21 cellular contexts compared by ENCODE assay signal in the genomic region with DNA sequence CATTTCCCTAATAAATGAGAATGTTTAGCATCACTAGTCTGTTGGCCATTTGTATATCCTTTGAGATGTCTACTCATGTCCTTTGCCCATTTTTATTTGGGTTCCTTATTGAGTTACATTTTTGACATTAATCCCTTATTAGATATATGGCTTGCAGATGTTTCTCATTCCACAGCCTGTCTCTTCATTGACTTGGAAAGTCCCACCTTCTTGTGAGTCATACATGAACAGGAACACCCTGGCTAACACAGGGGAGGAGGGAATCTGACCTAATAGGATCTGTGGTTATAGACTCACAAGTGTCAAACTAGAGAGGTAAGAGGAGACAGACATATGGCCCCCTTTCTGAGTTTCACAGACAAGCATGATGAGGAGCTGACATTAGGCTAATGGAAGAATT. TPM values are rescaled to one million over a fixed set of nuclear protein-coding genes. Genes with fewer than 3 reads are reported as not detected.
DNase-seq lines count a peak whose midpoint lies in the region; ATAC-seq and TF ChIP-seq lines count a peak whose summit lies in the region.
"Had no signal": no experiment of that assay in that cellular context is flagged by ENCODE, and none has a peak within 500 bp of the region (broad histone marks: within the 10 kb centered on the region; RNA-seq: fewer than 3 reads in every experiment).

No MANE protein-coding gene starts in this region.

- no peak overlapping the region for H3K27ac Mint-ChIP-seq in Calu3 (ENCODE audit: unreplicated experiment)
- H3K27ac Mint-ChIP-seq in activated T-helper 17 cell treated with anti-CD3 and anti-CD28 coated beads, Interleukin-2, amount 50 U/mL, for 72 hours: no peak overlapping the region
- no peak overlapping the region for H3K27ac Mint-ChIP-seq in stimulated activated naive B cell treated with anti-CD40 and anti-IgM and Interleukin-4, amounts not matched to agents 10 μg/mL and 1 μg/mL and 100 μg/mL, for 72 hours
- H3K27ac Mint-ChIP-seq: naive B cell, progenitor cell of endocrine pancreas, T-cell, WTC11 had no signal

- no peak for TF ChIP-seq POLR2A in IMR-90 (IDR thresholded peaks at IDR 0.05; ENCODE audit: low read depth, low read length)
- TF ChIP-seq POLR2A in erythroblast (IDR thresholded peaks at IDR 0.05; ENCODE audit: low read length): no peak

- H3K9me1 ChIP-seq in IMR-90 (ENCODE audit: insufficient read depth, low read length): no peaks in the 10 kb centered on the region

- intact Hi-C loops in Calu3 (cut with micrococcal nuclease; ENCODE audit: unreplicated experiment) (no loop called here), IMR-90 (cut with micrococcal nuclease) (no loop called here), left colon (cut with DNase I, micrococcal nuclease) (no loop called here)

- ATAC-seq in IMR-90 (ENCODE audit: low read depth): peak; percentile 32; the same call in 1 of the 2 replicates
- no peak for ATAC-seq in activated T-helper 17 cell treated with anti-CD3 and anti-CD28 coated beads, Interleukin-2, amount 50 U/mL, for 72 hours (replicated peaks)
- ATAC-seq in stimulated activated naive B cell treated with anti-CD40 and anti-IgM and Interleukin-4, amounts not matched to agents 10 μg/mL and 1 μg/mL and 100 μg/mL, for 72 hours (replicated peaks): no peak
- ATAC-seq in left colon: no peak
- ATAC-seq: Panc1, T-cell, WTC11 had no signal

- H3K18ac ChIP-seq in IMR-90 (ENCODE audit: low read depth, low read length): no peak overlapping the region

- H2AK9ac ChIP-seq in IMR-90 (replicated peaks; ENCODE audit: low read depth, low read length, poor library complexity): no peak overlapping the region

- no peaks in the 10 kb centered on the region for H3K4me1 ChIP-seq in IMR-90 (ENCODE audit: control insufficient read depth, insufficient read depth, low read length)
- H3K4me1 ChIP-seq: colonic mucosa, esophagus muscularis mucosa, stomach had no signal

- H3K27me3 ChIP-seq in IMR-90 (ENCODE audit: control insufficient read depth, insufficient read depth, low read length): no peaks in the 10 kb centered on the region
- H3K27me3 ChIP-seq: colonic mucosa, esophagus muscularis mucosa, stomach had no signal

- DNase-seq in Calu3: peak; percentile 47
- DNase-seq in IMR-90: peak; percentile 56
- DNase-seq in astrocyte of the cerebellum (ENCODE audit: low read depth): peak; percentile 34
- peak; percentile 73 for DNase-seq in iris pigment epithelial cell (ENCODE audit: low read depth)
- no peak for DNase-seq in erythroblast (lab: John Stamatoyannopoulos, UW)
- DNase-seq in stimulated activated naive B cell treated with anti-CD40 and anti-IgM and Interleukin-4, amounts not matched to agents 10 μg/mL and 1 μg/mL and 100 μg/mL, for 72 hours: no peak
- no peak for DNase-seq in left colon
- DNase-seq: colonic mucosa; naive B cell; NCI-H1930; NCI-H524 treated with DMSO at 0.1 percent for 48 hours; stimulated activated CD4-positive, alpha-beta T cell treated with anti-CD3 and anti-CD28 coated beads, Interleukin-15, amount 100 ng/mL, for 24 hours; stomach; T-cell had no signal

- H2AK5ac ChIP-seq in IMR-90 (ENCODE audit: low read depth, low read length): no peak overlapping the region

- H2BK120ac ChIP-seq in IMR-90 (ENCODE audit: low read depth, low read length): no peak overlapping the region

- H3K27me3 Mint-ChIP-seq in Calu3 (ENCODE audit: unreplicated experiment): no peaks in the 10 kb centered on the region
- peaks cover 3% of the 10 kb centered on the region for H3K27me3 Mint-ChIP-seq in activated T-helper 17 cell treated with anti-CD3 and anti-CD28 coated beads, Interleukin-2, amount 50 U/mL, for 72 hours
- no peaks in the 10 kb centered on the region for H3K27me3 Mint-ChIP-seq in stimulated activated naive B cell treated with anti-CD40 and anti-IgM and Interleukin-4, amounts not matched to agents 10 μg/mL and 1 μg/mL and 100 μg/mL, for 72 hours
- H3K27me3 Mint-ChIP-seq: naive B cell had no signal

- BruUV-seq in Calu3 (replicated peaks; lab: Mats Ljungman, UMichigan) (no TSS peak), IMR-90 (replicated peaks; lab: Mats Ljungman, UMichigan) (no TSS peak)

- H3K4me3 ChIP-seq in IMR-90 (ENCODE audit: insufficient read depth, low read depth, low read length): no peak overlapping the region
- H3K4me3 ChIP-seq in astrocyte of the cerebellum (ENCODE audit: low read depth, low read length): no peak overlapping the region
- H3K4me3 ChIP-seq: colonic mucosa, esophagus muscularis mucosa, stomach had no signal

- no peak overlapping the region for H3K4ac ChIP-seq in IMR-90 (ENCODE audit: low read depth, low read length)

- POLR2A ChIA-PET in IMR-90 (lab: Charles Lee; ENCODE audit: unreplicated experiment): no interaction called here

- no peak overlapping the region for H3K4me3 Mint-ChIP-seq in Calu3 (ENCODE audit: low read depth, unreplicated experiment)
- no peak overlapping the region for H3K4me3 Mint-ChIP-seq in activated T-helper 17 cell treated with anti-CD3 and anti-CD28 coated beads, Interleukin-2, amount 50 U/mL, for 72 hours
- H3K4me3 Mint-ChIP-seq in stimulated activated naive B cell treated with anti-CD40 and anti-IgM and Interleukin-4, amounts not matched to agents 10 μg/mL and 1 μg/mL and 100 μg/mL, for 72 hours: no peak overlapping the region
- H3K4me3 Mint-ChIP-seq: naive B cell, T-cell, WTC11 had no signal

- H3K4me1 Mint-ChIP-seq in Calu3 (ENCODE audit: low read depth, unreplicated experiment): peaks cover 47% of the 10 kb centered on the region
- H3K4me1 Mint-ChIP-seq in activated T-helper 17 cell treated with anti-CD3 and anti-CD28 coated beads, Interleukin-2, amount 50 U/mL, for 72 hours: no peaks in the 10 kb centered on the region
- H3K4me1 Mint-ChIP-seq in stimulated activated naive B cell treated with anti-CD40 and anti-IgM and Interleukin-4, amounts not matched to agents 10 μg/mL and 1 μg/mL and 100 μg/mL, for 72 hours: no peaks in the 10 kb centered on the region
- H3K4me1 Mint-ChIP-seq: naive B cell, T-cell, WTC11 had no signal

- dilution Hi-C loops in IMR-90 (cut with HindIII; ENCODE audit: low sequenced_read_pairs, unreplicated experiment): no loop called here

- no peak overlapping the region for H3K9ac ChIP-seq in IMR-90 (ENCODE audit: low read depth, low read length)

- H2BK15ac ChIP-seq in IMR-90 (ENCODE audit: low read depth, low read length): no peak overlapping the region

- no peak overlapping the region for H3K27ac ChIP-seq in IMR-90 (ENCODE audit: insufficient read depth, low read length)
- H3K27ac ChIP-seq: colonic mucosa, esophagus muscularis mucosa, stomach had no signal

- no peak overlapping the region for H3K23ac ChIP-seq in IMR-90 (ENCODE audit: low read depth, low read length)

- no peaks in the 10 kb centered on the region for H3K36me3 ChIP-seq in IMR-90 (ENCODE audit: control insufficient read depth, insufficient read depth, low read length)
- H3K36me3 ChIP-seq: colonic mucosa, esophagus muscularis mucosa, stomach had no signal

- CTCF ChIA-PET in Calu3 (lab: Charles Lee): interaction anchor here (1.1 kb wide), 1 partner anchor 13 kb away, joined by 3 read pairs; no protein-coding TSS in a partner anchor
- CTCF ChIA-PET in IMR-90 (lab: Yijun Ruan, JAX): interaction anchor here (1.5 kb wide), 1 partner anchor 15 kb away, joined by 4 read pairs; no protein-coding TSS in a partner anchor

- H2AFZ ChIP-seq in IMR-90 (replicated peaks; ENCODE audit: low read length, poor library complexity): no peak overlapping the region

- no peak for TF ChIP-seq RAD21 in IMR-90 (IDR thresholded peaks at IDR 0.05; ENCODE audit: low read length)

- no peak overlapping the region for H3K56ac ChIP-seq in IMR-90 (ENCODE audit: extremely low read depth, insufficient read depth, low read length)

- H3K4me2 ChIP-seq in IMR-90 (ENCODE audit: low read depth, low read length): no peak overlapping the region

- in situ Hi-C loops in IMR-90 (cut with MboI; ENCODE audit: low sequenced_read_pairs): no loop called here
- in situ Hi-C loops in astrocyte of the cerebellum (cut with HindIII; ENCODE audit: low sequenced_read_pairs): no loop called here

- no peak for TF ChIP-seq CTCF in Calu3 (IDR thresholded peaks at IDR 0.05; ENCODE audit: unreplicated experiment)
- TF ChIP-seq CTCF in IMR-90 (conservative IDR thresholded peaks at IDR 0.05; ENCODE audit: low read depth, low read length): no peak
- no peak for TF ChIP-seq CTCF in astrocyte of the cerebellum (IDR thresholded peaks at IDR 0.05; ENCODE audit: low read depth, low read length, missing control alignments)

- no peaks in the 10 kb centered on the region for H3K9me3 ChIP-seq in IMR-90 (ENCODE audit: control insufficient read depth, insufficient read depth, low read length)
- H3K9me3 ChIP-seq: colonic mucosa, esophagus muscularis mucosa, stomach had no signal

- no peak overlapping the region for H2BK5ac ChIP-seq in IMR-90 (ENCODE audit: low read depth, low read length, poor library complexity, severe bottlenecking)

- H4K8ac ChIP-seq in IMR-90 (ENCODE audit: low read depth in 2 of 2, low read length in 2 of 2): no peak overlapping the region

- no peak overlapping the region for H4K5ac ChIP-seq in IMR-90 (ENCODE audit: low read depth, low read length)

- peaks cover 2% of the 10 kb centered on the region for H3K9me3 Mint-ChIP-seq in Calu3 (ENCODE audit: low read depth, unreplicated experiment)
- H3K9me3 Mint-ChIP-seq in activated T-helper 17 cell treated with anti-CD3 and anti-CD28 coated beads, Interleukin-2, amount 50 U/mL, for 72 hours: no peaks in the 10 kb centered on the region
- H3K9me3 Mint-ChIP-seq in stimulated activated naive B cell treated with anti-CD40 and anti-IgM and Interleukin-4, amounts not matched to agents 10 μg/mL and 1 μg/mL and 100 μg/mL, for 72 hours: peaks cover 0 to 2% of the 10 kb centered on the region in 2 donors

- H4K91ac ChIP-seq in IMR-90 (ENCODE audit: insufficient read depth, low read depth, low read length): no peak overlapping the region

- no peak overlapping the region for H3K14ac ChIP-seq in IMR-90 (replicated peaks; ENCODE audit: low read depth, low read length)

- H3K36me3 Mint-ChIP-seq in Calu3 (ENCODE audit: insufficient read depth, unreplicated experiment): no peaks in the 10 kb centered on the region
- no peaks in the 10 kb centered on the region for H3K36me3 Mint-ChIP-seq in activated T-helper 17 cell treated with anti-CD3 and anti-CD28 coated beads, Interleukin-2, amount 50 U/mL, for 72 hours (ENCODE audit: low read depth)
- H3K36me3 Mint-ChIP-seq in stimulated activated naive B cell treated with anti-CD40 and anti-IgM and Interleukin-4, amounts not matched to agents 10 μg/mL and 1 μg/mL and 100 μg/mL, for 72 hours: no peaks in the 10 kb centered on the region
- H3K36me3 Mint-ChIP-seq: naive B cell, T-cell had no signal

- no peaks in the 10 kb centered on the region for H3K79me1 ChIP-seq in IMR-90 (ENCODE audit: low read depth in 1 of 2, low read length in 2 of 2)

- H4K20me1 ChIP-seq in IMR-90 (ENCODE audit: insufficient read depth, low read length): no peaks in the 10 kb centered on the region

- no peak overlapping the region for H2BK20ac ChIP-seq in IMR-90 (ENCODE audit: low read depth, low read length)

RNA-seq across cellular contexts. Expression of gene ZP4, which starts 11.5 kb away (rescaled TPM):
- not detected in 2 replicates for total RNA-seq in Calu3 (2022)
- not detected in 2 replicates for total RNA-seq in IMR-90 (2012; rRNA removed)
- polyA plus RNA-seq in IMR-90 (2012; rRNA removed): not detected in 2 replicates
- polyA plus RNA-seq in IMR-90 (2012; cell fraction: cytosol; rRNA removed): not detected in 2 replicates
- polyA plus RNA-seq in IMR-90 (2012; cell fraction: nucleus; rRNA removed; ENCODE audit: low replicate concordance): not detected in 2 replicates
- total RNA-seq in activated T-helper 17 cell treated with anti-CD3 and anti-CD28 coated beads, Interleukin-2, amount 50 U/mL, for 72 hours: not detected
- total RNA-seq in left colon: not detected
- total RNA-seq: colonic mucosa, esophagus muscularis mucosa, liver, progenitor cell of endocrine pancreas, stomach, T-cell, urinary bladder, WTC11 had no signal
- polyA plus RNA-seq: liver, stomach, urinary bladder had no signal

Comparison
In these comparisons a context has a peak if more than half of its experiments do, and no peak if none do; other contexts are left out.
1. DNase-seq: peak in Calu3 (single experiment), IMR-90 (single experiment), astrocyte of the cerebellum (single experiment) and iris pigment epithelial cell (single experiment); none in erythroblast (0 of 2), stimulated activated naive B cell treated with anti-CD40 and anti-IgM and Interleukin-4, amounts not matched to agents 10 μg/mL and 1 μg/mL and 100 μg/mL, for 72 hours (single experiment) and left colon (0 of 2).